Comparison of ENCODE assay signal across 3 cellular contexts in the genomic region with DNA sequence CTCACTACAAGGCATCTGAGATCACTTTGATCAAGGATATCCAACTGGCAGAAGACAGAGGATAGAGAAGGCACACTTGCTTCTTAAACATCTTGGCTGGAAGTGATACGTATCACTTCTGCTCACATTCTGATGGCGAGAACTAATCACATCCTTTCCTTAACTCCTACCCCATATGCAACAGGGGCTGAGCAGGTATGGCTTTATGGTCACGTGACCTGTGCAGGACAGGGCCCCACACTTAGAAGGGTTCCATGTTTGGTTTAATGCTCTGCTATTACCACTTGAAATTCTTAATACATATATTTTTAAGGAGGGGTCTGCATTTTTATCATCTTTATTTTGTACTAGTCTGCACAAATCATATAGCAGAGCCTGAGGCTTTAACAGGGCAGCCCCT.
TF ChIP-seq lines count a peak whose summit lies in the region.

No MANE protein-coding gene starts in this region.

TF ChIP-seq in HepG2, 621 proteins besides CTCF, POLR2A, EP300 and RAD21:
- TF ChIP-seq, protein P1, sequence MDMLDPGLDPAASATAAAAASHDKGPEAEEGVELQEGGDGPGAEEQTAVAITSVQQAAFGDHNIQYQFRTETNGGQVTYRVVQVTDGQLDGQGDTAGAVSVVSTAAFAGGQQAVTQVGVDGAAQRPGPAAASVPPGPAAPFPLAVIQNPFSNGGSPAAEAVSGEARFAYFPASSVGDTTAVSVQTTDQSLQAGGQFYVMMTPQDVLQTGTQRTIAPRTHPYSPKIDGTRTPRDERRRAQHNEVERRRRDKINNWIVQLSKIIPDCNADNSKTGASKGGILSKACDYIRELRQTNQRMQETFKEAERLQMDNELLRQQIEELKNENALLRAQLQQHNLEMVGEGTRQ (IDR thresholded peaks at IDR 0.05; ENCODE audit: low read depth, low read length): peak; percentile 37; the same call in 1 of the 2 replicates
- TF ChIP-seq, protein P1 (CRISPR knock-in tag; IDR thresholded peaks at IDR 0.05; ENCODE audit: borderline replicate concordance): no peak
- TF ChIP-seq ZNF615 (CRISPR knock-in tag; IDR thresholded peaks at IDR 0.05; ENCODE audit: borderline replicate concordance) (no peak), ZNF780A (CRISPR knock-in tag; IDR thresholded peaks at IDR 0.05) (no peak), RAD51 (IDR thresholded peaks at IDR 0.05; ENCODE audit: borderline replicate concordance) (peak; percentile 75), JUNB (CRISPR knock-in tag; IDR thresholded peaks at IDR 0.05; ENCODE audit: borderline replicate concordance) (no peak)

TF ChIP-seq in GM12878, 131 proteins besides CTCF, POLR2A, EP300 and RAD21:
- TF ChIP-seq, protein P2, sequence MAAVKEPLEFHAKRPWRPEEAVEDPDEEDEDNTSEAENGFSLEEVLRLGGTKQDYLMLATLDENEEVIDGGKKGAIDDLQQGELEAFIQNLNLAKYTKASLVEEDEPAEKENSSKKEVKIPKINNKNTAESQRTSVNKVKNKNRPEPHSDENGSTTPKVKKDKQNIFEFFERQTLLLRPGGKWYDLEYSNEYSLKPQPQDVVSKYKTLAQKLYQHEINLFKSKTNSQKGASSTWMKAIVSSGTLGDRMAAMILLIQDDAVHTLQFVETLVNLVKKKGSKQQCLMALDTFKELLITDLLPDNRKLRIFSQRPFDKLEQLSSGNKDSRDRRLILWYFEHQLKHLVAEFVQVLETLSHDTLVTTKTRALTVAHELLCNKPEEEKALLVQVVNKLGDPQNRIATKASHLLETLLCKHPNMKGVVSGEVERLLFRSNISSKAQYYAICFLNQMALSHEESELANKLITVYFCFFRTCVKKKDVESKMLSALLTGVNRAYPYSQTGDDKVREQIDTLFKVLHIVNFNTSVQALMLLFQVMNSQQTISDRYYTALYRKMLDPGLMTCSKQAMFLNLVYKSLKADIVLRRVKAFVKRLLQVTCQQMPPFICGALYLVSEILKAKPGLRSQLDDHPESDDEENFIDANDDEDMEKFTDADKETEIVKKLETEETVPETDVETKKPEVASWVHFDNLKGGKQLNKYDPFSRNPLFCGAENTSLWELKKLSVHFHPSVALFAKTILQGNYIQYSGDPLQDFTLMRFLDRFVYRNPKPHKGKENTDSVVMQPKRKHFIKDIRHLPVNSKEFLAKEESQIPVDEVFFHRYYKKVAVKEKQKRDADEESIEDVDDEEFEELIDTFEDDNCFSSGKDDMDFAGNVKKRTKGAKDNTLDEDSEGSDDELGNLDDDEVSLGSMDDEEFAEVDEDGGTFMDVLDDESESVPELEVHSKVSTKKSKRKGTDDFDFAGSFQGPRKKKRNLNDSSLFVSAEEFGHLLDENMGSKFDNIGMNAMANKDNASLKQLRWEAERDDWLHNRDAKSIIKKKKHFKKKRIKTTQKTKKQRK (IDR thresholded peaks at IDR 0.05; ENCODE audit: low read depth, low read length): no peak
- TF ChIP-seq RAD51 (IDR thresholded peaks at IDR 0.05) (peak; percentile 28; the same call in 1 of the 2 replicates), PML (IDR thresholded peaks at IDR 0.05; ENCODE audit: low read length) (no peak), ZNF622 (IDR thresholded peaks at IDR 0.05) (no peak)

TF ChIP-seq in H1, 55 proteins besides CTCF, POLR2A, EP300 and RAD21:
- TF ChIP-seq, protein P3, sequence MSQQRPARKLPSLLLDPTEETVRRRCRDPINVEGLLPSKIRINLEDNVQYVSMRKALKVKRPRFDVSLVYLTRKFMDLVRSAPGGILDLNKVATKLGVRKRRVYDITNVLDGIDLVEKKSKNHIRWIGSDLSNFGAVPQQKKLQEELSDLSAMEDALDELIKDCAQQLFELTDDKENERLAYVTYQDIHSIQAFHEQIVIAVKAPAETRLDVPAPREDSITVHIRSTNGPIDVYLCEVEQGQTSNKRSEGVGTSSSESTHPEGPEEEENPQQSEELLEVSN (IDR thresholded peaks at IDR 0.05): no peak
- TF ChIP-seq BRCA1 (IDR thresholded peaks at IDR 0.05; ENCODE audit: low read depth, low read length): no peak
- no peak for TF ChIP-seq RBBP5 (IDR thresholded peaks at IDR 0.05; ENCODE audit: borderline replicate concordance, low read depth, low read length)
- TF ChIP-seq, protein P4, sequence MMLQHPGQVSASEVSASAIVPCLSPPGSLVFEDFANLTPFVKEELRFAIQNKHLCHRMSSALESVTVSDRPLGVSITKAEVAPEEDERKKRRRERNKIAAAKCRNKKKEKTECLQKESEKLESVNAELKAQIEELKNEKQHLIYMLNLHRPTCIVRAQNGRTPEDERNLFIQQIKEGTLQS (IDR thresholded peaks at IDR 0.05; ENCODE audit: insufficient read depth, low read depth, low read length): no peak
- TF ChIP-seq, protein P1 (IDR thresholded peaks at IDR 0.05; ENCODE audit: low read length): no peak
- TF ChIP-seq SAP30 (IDR thresholded peaks at IDR 0.05; ENCODE audit: insufficient read depth, insufficient replicate concordance, low read length): no peak
- TF ChIP-seq RNF2 (IDR thresholded peaks at IDR 0.05; ENCODE audit: borderline replicate concordance, low read depth, low read length, missing control alignments, poor library complexity, severe bottlenecking): no peak
- no peak for TF ChIP-seq TEAD4 (IDR thresholded peaks at IDR 0.05; ENCODE audit: low read depth, low read length)
- TF ChIP-seq CBX8 (IDR thresholded peaks at IDR 0.05; ENCODE audit: borderline replicate concordance, low read depth, low read length): no peak
